13 cellular contexts compared by ENCODE assay signal in genomic region chr11:41498726-41499125, GRCh38. TPM values are rescaled to one million over a fixed set of nuclear protein-coding genes. Genes with fewer than 3 reads are reported as not detected.
DNase-seq lines count a peak whose midpoint lies in the region; ATAC-seq and TF ChIP-seq lines count a peak whose summit lies in the region.
"Had no signal": no experiment of that assay in that cellular context is flagged by ENCODE, and none has a peak within 500 bp of the region (broad histone marks: within the 10 kb centered on the region; RNA-seq: fewer than 3 reads in every experiment).

No MANE protein-coding gene starts in this region.

- H3K23ac ChIP-seq in neuronal stem cell (ENCODE audit: low read depth, low read length, poor library complexity), result no peak overlapping the region

- no peak overlapping the region for H2AK5ac ChIP-seq in neuronal stem cell (ENCODE audit: low read depth, low read length)

- no peaks in the 10 kb centered on the region for H3K36me3 Mint-ChIP-seq in chondrocyte (ENCODE audit: low read depth)
- H3K36me3 Mint-ChIP-seq in activated T-helper 17 cell treated with anti-CD3 and anti-CD28 coated beads, Interleukin-2, amount 50 U/mL, for 72 hours (ENCODE audit: low read depth), result no peaks in the 10 kb centered on the region

- no peak for ATAC-seq in activated T-helper 17 cell treated with anti-CD3 and anti-CD28 coated beads, Interleukin-2, amount 50 U/mL, for 72 hours (replicated peaks)
- ATAC-seq: activated T-cell treated with anti-CD3 and anti-CD28 coated beads, Interleukin-2, amount 50 U/mL, for 4 hours; sciatic nerve had no signal

- H2AFZ ChIP-seq in neuronal stem cell (ENCODE audit: low read length), result peak overlapping the region; percentile 88

- H3K4me3 ChIP-seq in neuronal stem cell (ENCODE audit: low read length in 2 of 2), result no peak overlapping the region

- WGBS in neuronal stem cell (ENCODE audit: extremely low coverage in 2 of 2, insufficient read length in 2 of 2, insufficient replicate concordance in 1 of 2), 2 donors, result no CpG with 5 or more reads among the region's 1 CpG

- H3K36me3 ChIP-seq in neuronal stem cell (replicated peaks in 1 of 2; ENCODE audit: control insufficient read depth in 2 of 2, insufficient read depth in 2 of 2, low read length in 2 of 2), result no peaks in the 10 kb centered on the region

- no peak overlapping the region for H4K8ac ChIP-seq in neuronal stem cell (ENCODE audit: low read depth, low read length)

- no peaks in the 10 kb centered on the region for H3K27me3 ChIP-seq in neuronal stem cell (ENCODE audit: control insufficient read depth in 3 of 3, insufficient read depth in 3 of 3, low read depth in 1 of 3, low read length in 3 of 3)

- H2BK15ac ChIP-seq in neuronal stem cell (ENCODE audit: low read length), result no peak overlapping the region

- no peak overlapping the region for H2BK120ac ChIP-seq in neuronal stem cell (ENCODE audit: low read depth, low read length)

- H3K9ac ChIP-seq in neuronal stem cell (ENCODE audit: low read depth, low read length, poor library complexity), result no peak overlapping the region

- no peak overlapping the region for H3K14ac ChIP-seq in neuronal stem cell (ENCODE audit: low read length)

- no peak overlapping the region for H3K18ac ChIP-seq in neuronal stem cell (ENCODE audit: low read length)

- H3K9me3 ChIP-seq in neuronal stem cell (replicated peaks in 1 of 2; ENCODE audit: control insufficient read depth in 2 of 2, insufficient read depth in 1 of 2, low read depth in 1 of 2, low read length in 2 of 2), result peaks cover 0 to 2% of the 10 kb centered on the region in 2 donors

- H2BK12ac ChIP-seq in neuronal stem cell (ENCODE audit: low read length), result no peak overlapping the region

- no peak overlapping the region for H3K4me3 Mint-ChIP-seq in chondrocyte (ENCODE audit: unreplicated experiment)
- no peak overlapping the region for H3K4me3 Mint-ChIP-seq in activated T-helper 17 cell treated with anti-CD3 and anti-CD28 coated beads, Interleukin-2, amount 50 U/mL, for 72 hours
- H3K4me3 Mint-ChIP-seq: activated T-cell treated with anti-CD3 and anti-CD28 coated beads, Interleukin-2, amount 50 U/mL, for 4 hours had no signal

- no peaks in the 10 kb centered on the region for H3K9me3 Mint-ChIP-seq in chondrocyte (ENCODE audit: low read depth)
- peaks cover 26% of the 10 kb centered on the region for H3K9me3 Mint-ChIP-seq in activated T-helper 17 cell treated with anti-CD3 and anti-CD28 coated beads, Interleukin-2, amount 50 U/mL, for 72 hours

- no peak overlapping the region for H3K27ac ChIP-seq in neuronal stem cell (replicated peaks; ENCODE audit: low read length)

- H3K79me1 ChIP-seq in neuronal stem cell (ENCODE audit: low read depth, low read length), result no peaks in the 10 kb centered on the region

- H2BK5ac ChIP-seq in neuronal stem cell (ENCODE audit: low read length), result no peak overlapping the region

- TF ChIP-seq CTCF in chondrocyte (IDR thresholded peaks at IDR 0.05), result peak; percentile 78

- no peaks in the 10 kb centered on the region for H3K4me1 Mint-ChIP-seq in chondrocyte (ENCODE audit: low read depth)
- no peaks in the 10 kb centered on the region for H3K4me1 Mint-ChIP-seq in activated T-helper 17 cell treated with anti-CD3 and anti-CD28 coated beads, Interleukin-2, amount 50 U/mL, for 72 hours

- DNase-seq in NCI-H1417 (lab: John Stamatoyannopoulos, UW), result peak in 2 of 3 experiments; percentile 2 to 26
- DNase-seq in NCI-H1417 treated with DMSO at 0.1 percent for 48 hours (lab: John Stamatoyannopoulos, UW), result no peak
- DNase-seq in MV-4-11 (lab: John Stamatoyannopoulos, UW), result peak; percentile 3
- DNase-seq in chondrocyte (ENCODE audit: low spot score), result no peak
- DNase-seq in neuronal stem cell (ENCODE audit: low spot score), result no peak
- no peak for DNase-seq in activated effector memory CD4-positive, alpha-beta T cell treated with Interleukin-2 at 50 U/mL for 16 hours
- no peak for DNase-seq in GM19240 (ENCODE audit: insufficient read length, low spot score)
- DNase-seq: activated T-cell treated with anti-CD3 and anti-CD28 coated beads, Interleukin-2, amount 50 U/mL, for 4 hours; central memory CD4-positive, alpha-beta T cell; midbrain; NCI-H774 had no signal

- no peak overlapping the region for H3K4me2 ChIP-seq in neuronal stem cell (ENCODE audit: insufficient read depth, low read length, poor library complexity, severe bottlenecking)

- H4K91ac ChIP-seq in neuronal stem cell (ENCODE audit: low read depth, low read length, poor library complexity), result no peak overlapping the region

- no peak overlapping the region for H3K27ac Mint-ChIP-seq in chondrocyte (ENCODE audit: unreplicated experiment)
- no peak overlapping the region for H3K27ac Mint-ChIP-seq in activated T-helper 17 cell treated with anti-CD3 and anti-CD28 coated beads, Interleukin-2, amount 50 U/mL, for 72 hours

- H3K4ac ChIP-seq in neuronal stem cell (ENCODE audit: low read length), result no peak overlapping the region

- peaks cover 4 to 7% of the 10 kb centered on the region in 2 donors for H3K4me1 ChIP-seq in neuronal stem cell (ENCODE audit: control insufficient read depth in 2 of 2, insufficient read depth in 1 of 2, low read depth in 1 of 2, low read length in 2 of 2)

- peaks cover 11% of the 10 kb centered on the region for H3K27me3 Mint-ChIP-seq in chondrocyte (ENCODE audit: low read depth)
- H3K27me3 Mint-ChIP-seq in activated T-helper 17 cell treated with anti-CD3 and anti-CD28 coated beads, Interleukin-2, amount 50 U/mL, for 72 hours, result no peaks in the 10 kb centered on the region

RNA-seq across cellular contexts. Expression of gene LRRC4C, which starts 39.3 kb away (rescaled TPM):
- total RNA-seq in chondrocyte, result 0.72 to 1.2 TPM (median 0.72 TPM) in 3 replicates
- 12.2 TPM for polyA plus RNA-seq in neuronal stem cell (2013, experiment 1 of 2)
- polyA plus RNA-seq in neuronal stem cell (2013, experiment 2 of 2), result 12.2 TPM
- total RNA-seq in activated T-helper 17 cell treated with anti-CD3 and anti-CD28 coated beads, Interleukin-2, amount 50 U/mL, for 72 hours, result not detected
- total RNA-seq: activated T-cell treated with anti-CD3 and anti-CD28 coated beads, Interleukin-2, amount 50 U/mL, for 4 hours had no signal

Comparison
In these comparisons a context has a peak if more than half of its experiments do, and no peak if none do; other contexts are left out.
1. DNase-seq: peak in NCI-H1417 (2 of 3) and MV-4-11 (single experiment); none in NCI-H1417 treated with DMSO at 0.1 percent for 48 hours (single experiment), chondrocyte (single experiment), neuronal stem cell (single experiment), activated effector memory CD4-positive, alpha-beta T cell treated with Interleukin-2 at 50 U/mL for 16 hours (single experiment) and GM19240 (single experiment).